8 cellular contexts compared by ENCODE assay signal in the genomic region with DNA sequence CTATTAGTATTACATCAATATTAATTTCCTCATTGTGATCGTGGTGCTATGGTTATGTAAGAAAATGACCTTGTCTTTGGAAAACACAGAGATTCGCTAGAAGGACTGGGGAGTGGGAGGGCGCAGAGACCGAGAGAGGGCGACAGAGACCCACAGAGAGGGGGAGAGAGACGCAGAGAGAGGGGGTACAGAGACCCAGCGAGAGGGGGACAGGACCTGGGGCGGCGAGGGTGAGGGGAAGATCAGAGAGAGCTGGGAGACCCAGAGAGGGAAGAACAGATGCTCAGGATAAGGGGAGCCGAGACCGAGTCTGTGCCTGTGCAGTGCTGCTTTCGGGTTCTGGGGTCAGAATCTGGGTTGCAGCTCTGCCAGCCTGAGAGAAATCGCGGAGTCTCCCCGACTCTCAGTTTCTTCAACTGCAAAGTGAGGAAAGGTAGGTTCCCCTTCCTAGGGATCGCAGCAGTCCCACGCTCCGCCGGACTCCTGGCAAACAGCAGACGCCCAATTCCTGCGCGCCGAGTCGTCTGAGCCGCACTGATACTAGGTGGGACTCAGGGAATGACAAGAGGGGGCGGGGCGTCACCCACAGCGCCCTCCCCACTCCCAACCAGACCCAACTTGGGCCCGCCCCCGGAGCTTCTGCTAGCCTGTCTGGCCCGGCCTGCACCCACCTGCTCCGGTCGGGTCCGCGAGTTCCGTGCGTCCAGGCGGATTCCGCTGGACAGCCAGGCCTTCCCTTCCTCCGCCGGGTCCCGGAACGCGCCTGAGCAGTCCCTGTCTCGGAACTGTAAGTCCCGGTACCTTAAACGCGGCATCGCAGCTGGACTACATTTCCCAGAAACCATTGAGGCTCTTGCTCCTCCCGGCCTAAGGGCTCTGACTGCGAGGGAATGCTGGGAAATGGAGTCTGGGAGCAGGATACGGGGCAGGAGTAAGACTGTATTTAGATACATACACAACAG. TPM values are rescaled to one million over a fixed set of nuclear protein-coding genes. Genes with fewer than 3 reads are reported as not detected.
DNase-seq lines count a peak whose midpoint lies in the region; ATAC-seq and TF ChIP-seq lines count a peak whose summit lies in the region.

No MANE protein-coding gene starts in this region.

- CTCF ChIA-PET in PC-9 (lab: Charles Lee), result interaction anchor here (0.5 to 0.8 kb wide), 5 partner anchors 26 to 641 kb away, joined by 3 to 5 read pairs (median 3); no protein-coding TSS in a partner anchor

- peak overlapping the region; percentile 93 for H2AFZ ChIP-seq in PC-9

- H3K27me3 ChIP-seq in HUES6 (ENCODE audit: control insufficient read depth, insufficient read depth, low read length) (peaks cover 13% of the 10 kb centered on the region), PC-9 (ENCODE audit: insufficient read depth, low read depth) (peaks cover 20% of the 10 kb centered on the region; the same call in 1 of the 2 replicates), esophagus muscularis mucosa (peaks cover 0 to 21% (median 0%) of the 10 kb centered on the region in 4 donors), muscle layer of colon (ENCODE audit: control insufficient read depth in 1 of 2, insufficient read depth in 2 of 2, low read length in 2 of 2) (peaks cover 0 to 6% of the 10 kb centered on the region in 2 donors)

- peak; percentile 92 for ATAC-seq in activated T-cell treated with anti-CD3 and anti-CD28 coated beads, Interleukin-2, amount 50 U/mL, for 72 hours (replicated peaks in 1 of 2)
- no peak for ATAC-seq in HG02763 (IDR thresholded peaks at IDR 0.05; ENCODE audit: unreplicated experiment)

- no peak overlapping the region for H3K27ac ChIP-seq in HUES6 (ENCODE audit: low read depth, low read length)
- 0 out of 2 replicates have a peak overlapping the region, but pooled peaks have one; percentile 21 for H3K27ac ChIP-seq in PC-9
- peak overlapping the region; percentile 79 to 86 (median 83) for H3K27ac ChIP-seq in esophagus muscularis mucosa (replicated peaks in 1 of 4)
- H3K27ac ChIP-seq in muscle layer of colon (ENCODE audit: low read depth, low read length), result peak overlapping the region; percentile 54

- peak overlapping the region; percentile 95 for H3K4me2 ChIP-seq in PC-9

- H3K9ac ChIP-seq in HUES6 (ENCODE audit: low read length) (peak overlapping the region; percentile 25), muscle layer of colon (ENCODE audit: low read length) (peak overlapping the region; percentile 38)

- WGBS in esophagus muscularis mucosa, result under 1% methylated on average over 29 of the region's 52 CpGs

- H3K9me3 ChIP-seq in HUES6 (ENCODE audit: control insufficient read depth, insufficient read depth, low read depth, low read length) (no peaks in the 10 kb centered on the region), PC-9 (ENCODE audit: insufficient read depth, low read depth) (no peaks in the 10 kb centered on the region), esophagus muscularis mucosa (no peaks in the 10 kb centered on the region), muscle layer of colon (ENCODE audit: low read length) (no peaks in the 10 kb centered on the region)

- peaks cover 9% of the 10 kb centered on the region for H3K4me1 Mint-ChIP-seq in activated T-cell treated with anti-CD3 and anti-CD28 coated beads, Interleukin-2, amount 50 U/mL, for 72 hours (ENCODE audit: low read depth)

- no peak for TF ChIP-seq POLR2A in esophagus muscularis mucosa (IDR thresholded peaks at IDR 0.05; ENCODE audit: low read depth)

- peaks cover 27% of the 10 kb centered on the region for H3K27me3 Mint-ChIP-seq in activated T-cell treated with anti-CD3 and anti-CD28 coated beads, Interleukin-2, amount 50 U/mL, for 72 hours (ENCODE audit: low read depth)

- peak; percentile 89 for TF ChIP-seq CTCF in PC-9 (conservative IDR thresholded peaks at IDR 0.05)
- peak; percentile 32 to 57 (median 50) for TF ChIP-seq CTCF in esophagus muscularis mucosa (IDR thresholded peaks at IDR 0.05)

- no peaks in the 10 kb centered on the region for H3K36me3 ChIP-seq in HUES6 (ENCODE audit: control insufficient read depth, insufficient read depth, low read length)
- no peaks in the 10 kb centered on the region for H3K36me3 ChIP-seq in PC-9 (ENCODE audit: low read depth)
- H3K36me3 ChIP-seq in esophagus muscularis mucosa, result no peaks in the 10 kb centered on the region
- H3K36me3 ChIP-seq in muscle layer of colon (ENCODE audit: insufficient read depth, low read length), result no peaks in the 10 kb centered on the region

- intact Hi-C loops in PC-9 (cut with micrococcal nuclease; ENCODE audit: unreplicated experiment) (no loop called here), esophagus muscularis mucosa (cut with DNase I) (no loop called here)

- peak overlapping the region; percentile 81 for H3K4me3 ChIP-seq in HUES6 (ENCODE audit: low read depth, low read length)
- H3K4me3 ChIP-seq in PC-9, result peak overlapping the region; percentile 66
- H3K4me3 ChIP-seq in esophagus muscularis mucosa, result peak overlapping the region; percentile 60 to 79 (median 74)
- peak overlapping the region; percentile 63 to 76 for H3K4me3 ChIP-seq in muscle layer of colon (ENCODE audit: low read depth in 1 of 2, low read length in 2 of 2)

- no peaks in the 10 kb centered on the region for H3K79me2 ChIP-seq in PC-9 (ENCODE audit: low read depth)

- peaks cover 0 to 2% of the 10 kb centered on the region in 2 donors for H3K9me3 Mint-ChIP-seq in activated T-cell treated with anti-CD3 and anti-CD28 coated beads, Interleukin-2, amount 50 U/mL, for 72 hours

- TF ChIP-seq EP300 in esophagus muscularis mucosa (IDR thresholded peaks at IDR 0.05), result no peak

- H3K4me3 Mint-ChIP-seq in activated T-cell treated with anti-CD3 and anti-CD28 coated beads, Interleukin-2, amount 50 U/mL, for 72 hours, result peak overlapping the region; percentile 78 to 93

- no TSS peak for BruUV-seq in PC-9 (replicated peaks; lab: Mats Ljungman, UMichigan)

- no peaks in the 10 kb centered on the region for H4K20me1 ChIP-seq in PC-9 (ENCODE audit: insufficient read depth)

- no peaks in the 10 kb centered on the region for H3K36me3 Mint-ChIP-seq in activated T-cell treated with anti-CD3 and anti-CD28 coated beads, Interleukin-2, amount 50 U/mL, for 72 hours (ENCODE audit: insufficient read depth in 2 of 2)

- POLR2A ChIA-PET in PC-9 (lab: Charles Lee; ENCODE audit: unreplicated experiment), result interaction anchor here (0.6 to 1.2 kb wide), 2 partner anchors 181 to 471 kb away, joined by 3 to 23 read pairs; a partner anchor contains a TSS

- H3K4me1 ChIP-seq in HUES6 (ENCODE audit: control insufficient read depth, insufficient read depth, low read length), result no peaks in the 10 kb centered on the region
- H3K4me1 ChIP-seq in PC-9 (replicated peaks; ENCODE audit: insufficient read depth), result no peaks in the 10 kb centered on the region
- peaks cover 4 to 10% (median 8%) of the 10 kb centered on the region in 4 donors for H3K4me1 ChIP-seq in esophagus muscularis mucosa
- no peaks in the 10 kb centered on the region for H3K4me1 ChIP-seq in muscle layer of colon (ENCODE audit: insufficient read depth, low read length)

- DNase-seq in D341Med (ENCODE audit: low spot score) (peak; percentile 88), PC-9 (peak; percentile 86), esophagus muscularis mucosa (ENCODE audit: extremely low spot score) (peak; percentile 96)
- peak; percentile 70 for DNase-seq in activated T-cell treated with anti-CD3 and anti-CD28 coated beads, Interleukin-2, amount 50 U/mL, for 72 hours
- peak; percentile 11 to 47 for DNase-seq in stimulated activated CD8-positive, alpha-beta memory T cell treated with anti-CD3 and anti-CD28 coated beads, Interleukin-4, amount 100 ng/mL, for 4 hours (ENCODE audit: low read depth in 2 of 2, low spot score in 1 of 2)

- peaks cover 9% of the 10 kb centered on the region; the same call in 1 of the 2 replicates for H3F3A ChIP-seq in PC-9 (ENCODE audit: insufficient read depth, low read depth)

- H3K9me2 ChIP-seq in PC-9 (ENCODE audit: insufficient read depth), result no peaks in the 10 kb centered on the region

- H3K27ac Mint-ChIP-seq in activated T-cell treated with anti-CD3 and anti-CD28 coated beads, Interleukin-2, amount 50 U/mL, for 72 hours, result no peak overlapping the region

RNA-seq across cellular contexts. Expression of a gene that starts 15.3 kb away (rescaled TPM):
- total RNA-seq in PC-9 (2021), result not detected in 2 replicates
- not detected for total RNA-seq in activated T-cell treated with anti-CD3 and anti-CD28 coated beads, Interleukin-2, amount 50 U/mL, for 72 hours
- total RNA-seq in esophagus muscularis mucosa, result not detected

RNA-seq across cellular contexts. Expression of a gene that starts 55.7 kb away (rescaled TPM):
- 115 and 169 TPM in 2 replicates for total RNA-seq in PC-9 (2021)
- not detected for total RNA-seq in activated T-cell treated with anti-CD3 and anti-CD28 coated beads, Interleukin-2, amount 50 U/mL, for 72 hours
- 10 to 100 TPM in 1 of 4 donors, 1 to 10 TPM in 3; 2.5 to 10.1 (median 5.3) TPM for total RNA-seq in esophagus muscularis mucosa

Comparison
In these comparisons a context has a peak if more than half of its experiments do, and no peak if none do; other contexts are left out.
1. DNase-seq: peak in every context shown above with its lines; median percentile 96 in esophagus muscularis mucosa; 88 in D341Med; 86 in PC-9; 70 in activated T-cell treated with anti-CD3 and anti-CD28 coated beads, Interleukin-2, amount 50 U/mL, for 72 hours; 29 in stimulated activated CD8-positive, alpha-beta memory T cell treated with anti-CD3 and anti-CD28 coated beads, Interleukin-4, amount 100 ng/mL, for 4 hours.
2. RNA of a gene that starts 55.7 kb away (total RNA-seq): 115 to 169 TPM in PC-9; 2.5 to 10.1 TPM in esophagus muscularis mucosa and not detected in activated T-cell treated with anti-CD3 and anti-CD28 coated beads, Interleukin-2, amount 50 U/mL, for 72 hours; every median in the first group is over 10 times any median in the second.
3. Peak in every context shown above with its lines, with median percentiles within 50 percentile points of each other: H3K4me3 ChIP-seq.